ENCODE assay signal across 13 cellular contexts in genomic region chr17:65130829-65131228, GRCh38.
"Had no signal": no experiment of that assay in that cellular context is flagged by ENCODE, and none has a peak within 500 bp of the region (broad histone marks: within the 10 kb centered on the region; RNA-seq: fewer than 3 reads in every experiment).

No MANE protein-coding gene starts in this region.

- H3K36me3 ChIP-seq: adrenal gland, pancreas, WERI-Rb-1 had no signal

- ATAC-seq: foreskin keratinocyte; pancreas; stimulated activated naive CD8-positive, alpha-beta T cell treated with anti-CD3 and anti-CD28 coated beads, Interleukin-15, Interleukin-2, amounts not matched to agents 100 U/mL and 50 U/mL, for 24 hours had no signal

- H3K9me3 ChIP-seq: adrenal gland, pancreas had no signal

- H3K27ac ChIP-seq: adrenal gland, coronary artery, foreskin keratinocyte, pancreas, WERI-Rb-1 had no signal

- H3K4me3 ChIP-seq: adrenal gland, coronary artery, pancreas had no signal

- H3K27me3 ChIP-seq: adrenal gland, pancreas had no signal

- DNase-seq: activated CD4-positive, alpha-beta T cell treated with anti-CD3 and anti-CD28 coated beads for 4 hours; activated naive CD4-positive, alpha-beta T cell treated with Interleukin-2 at 50 U/mL for 16 hours; adrenal gland; caudate nucleus; effector CD4-positive, alpha-beta T cell; foreskin keratinocyte; head of caudate nucleus; pancreas; stimulated activated CD4-positive, alpha-beta T cell treated with anti-CD3 and anti-CD28 coated beads, Interleukin-4, amount 100 ng/mL, for 1 hour; stimulated activated CD8-positive, alpha-beta memory T cell treated with anti-CD3 and anti-CD28 coated beads, Interleukin-4, amount 100 ng/mL, for 48 hours; stimulated activated naive CD8-positive, alpha-beta T cell treated with anti-CD3 and anti-CD28 coated beads, Interleukin-15, Interleukin-2, amounts not matched to agents 100 U/mL and 50 U/mL, for 24 hours; WERI-Rb-1 had no signal

- H3K4me1 ChIP-seq: adrenal gland, foreskin keratinocyte, pancreas had no signal
